Comparison of ENCODE assay signal across 8 cellular contexts in the genomic region with DNA sequence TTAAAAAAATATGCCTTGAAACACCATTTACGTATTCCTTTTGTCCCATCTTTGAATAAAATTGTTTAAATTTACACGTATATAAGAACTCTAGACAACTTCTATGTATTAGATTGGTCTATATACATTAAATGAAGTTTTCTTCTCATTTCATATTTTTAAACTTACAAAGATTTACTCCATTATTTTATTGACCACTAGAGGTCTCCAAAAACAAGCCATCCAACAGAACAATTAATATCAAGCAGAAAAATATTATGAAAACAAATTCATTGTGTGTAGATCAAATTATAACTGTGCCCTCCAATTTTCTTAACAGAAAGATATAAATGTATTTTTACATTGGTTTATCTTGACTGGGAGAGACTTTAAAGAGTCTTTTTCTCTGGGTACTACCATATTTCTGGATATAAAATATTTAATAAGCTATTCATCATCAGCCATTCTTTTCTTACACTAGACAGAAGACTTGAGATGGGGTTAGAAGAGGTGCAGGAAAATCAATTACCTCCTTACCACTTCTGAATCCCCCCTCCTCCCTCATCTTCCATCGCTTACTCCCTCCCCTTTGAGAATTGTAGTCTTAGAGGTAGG.
DNase-seq lines count a peak whose midpoint lies in the region; ATAC-seq, FAIRE-seq and TF ChIP-seq lines count a peak whose summit lies in the region.

No MANE protein-coding gene starts in this region.

- DNase-seq in heart left ventricle: no peak
- no peak for DNase-seq in right cardiac atrium
- peak; percentile 22 for DNase-seq in RKO (ENCODE audit: low spot score)
- DNase-seq in frontal cortex (ENCODE audit: low spot score in 2 of 2): no peak
- DNase-seq in upper lobe of right lung: no peak
- no peak for DNase-seq in glomerular visceral epithelial cell (ENCODE audit: extremely low spot score)
- DNase-seq in T-helper 9 cell: no peak
- DNase-seq in GM20000 (ENCODE audit: low spot score): no peak

- H3K36me3 ChIP-seq in heart left ventricle: peaks cover 0 to 32% (median 2%) of the 10 kb centered on the region in 9 donors
- no peaks in the 10 kb centered on the region for H3K36me3 ChIP-seq in upper lobe of right lung

- intact Hi-C loops in heart left ventricle (cut with DNase I) (loop anchor here (1.0 to 10.0 kb wide), 7 partner anchors 113 to 297 kb away; no protein-coding TSS in a partner anchor), right cardiac atrium (cut with DNase I) (loop anchor here (2.0 to 5.0 kb wide), 2 partner anchors 115 to 119 kb away; no protein-coding TSS in a partner anchor), upper lobe of right lung (cut with DNase I) (loop anchor here (10.0 kb wide), 1 partner anchor 117 kb away; no protein-coding TSS in a partner anchor)

- no peak for ATAC-seq in heart left ventricle
- ATAC-seq in right cardiac atrium: no peak
- no peak for ATAC-seq in upper lobe of right lung

- H3K4me1 ChIP-seq in heart left ventricle: peaks cover 0 to 5% (median 0%) of the 10 kb centered on the region in 12 donors
- H3K4me1 ChIP-seq in right cardiac atrium (ENCODE audit: control insufficient read depth, insufficient read depth, low read length): no peaks in the 10 kb centered on the region
- H3K4me1 ChIP-seq in upper lobe of right lung: peaks cover under 1% of the 10 kb centered on the region

- H3K4me3 ChIP-seq in heart left ventricle: no peak overlapping the region
- H3K4me3 ChIP-seq in right cardiac atrium (ENCODE audit: low read length): no peak overlapping the region
- no peak overlapping the region for H3K4me3 ChIP-seq in upper lobe of right lung

- peak; percentile 67 for FAIRE-seq in frontal cortex (lab: Jason Lieb, UNC)

- TF ChIP-seq CTCF in heart left ventricle (IDR thresholded peaks at IDR 0.05) (peak; percentile 59 to 90 (median 75)), upper lobe of right lung (IDR thresholded peaks at IDR 0.05) (peak; percentile 82), GM20000 (IDR thresholded peaks at IDR 0.05; ENCODE audit: extremely low read depth, missing control alignments) (no peak)

- no peak for TF ChIP-seq POLR2A in heart left ventricle (IDR thresholded peaks at IDR 0.05)

- H3K27ac ChIP-seq in heart left ventricle: no peak overlapping the region
- H3K27ac ChIP-seq in right cardiac atrium (ENCODE audit: low read length): no peak overlapping the region
- H3K27ac ChIP-seq in upper lobe of right lung: no peak overlapping the region

- H3K27me3 ChIP-seq in heart left ventricle: no peaks in the 10 kb centered on the region
- H3K27me3 ChIP-seq in right cardiac atrium (ENCODE audit: control insufficient read depth, insufficient read depth): no peaks in the 10 kb centered on the region
- no peaks in the 10 kb centered on the region for H3K27me3 ChIP-seq in upper lobe of right lung

- H3K9me3 ChIP-seq in heart left ventricle (no peaks in the 10 kb centered on the region), right cardiac atrium (ENCODE audit: control insufficient read depth, low read length) (no peaks in the 10 kb centered on the region), upper lobe of right lung (no peaks in the 10 kb centered on the region)

- 68 to 79% (median 72%) methylated on average over 3 of the region's 3 CpGs for WGBS in heart left ventricle, 4 donors
- 68% methylated on average over 3 of the region's 3 CpGs for WGBS in right cardiac atrium
